1 cellular context compared by ENCODE assay signal in the genomic region with DNA sequence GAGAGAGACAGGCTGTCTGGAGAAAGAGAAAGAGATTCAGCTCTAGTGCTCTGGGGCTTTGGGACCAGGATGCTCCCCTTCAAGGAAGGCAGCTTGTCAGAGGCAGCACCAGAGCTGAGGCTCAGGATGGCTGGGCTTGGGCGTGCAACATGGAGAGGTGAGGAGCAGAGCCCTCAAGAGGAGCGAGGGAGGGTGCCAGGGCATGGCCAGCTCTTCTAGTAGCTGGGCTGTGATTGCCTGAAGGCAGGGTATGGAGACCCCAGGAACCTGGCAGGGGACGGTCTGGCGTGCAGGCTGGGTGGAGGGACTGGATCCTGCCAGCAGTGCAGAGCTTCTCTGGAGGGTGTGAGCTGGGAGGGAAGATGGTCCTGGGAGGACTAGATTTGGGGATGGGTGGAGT.
TF ChIP-seq lines count a peak whose summit lies in the region.

No MANE protein-coding gene starts in this region.

TF ChIP-seq in WTC11, 78 proteins besides CTCF, POLR2A, EP300 and RAD21:
- TF ChIP-seq, protein P1, sequence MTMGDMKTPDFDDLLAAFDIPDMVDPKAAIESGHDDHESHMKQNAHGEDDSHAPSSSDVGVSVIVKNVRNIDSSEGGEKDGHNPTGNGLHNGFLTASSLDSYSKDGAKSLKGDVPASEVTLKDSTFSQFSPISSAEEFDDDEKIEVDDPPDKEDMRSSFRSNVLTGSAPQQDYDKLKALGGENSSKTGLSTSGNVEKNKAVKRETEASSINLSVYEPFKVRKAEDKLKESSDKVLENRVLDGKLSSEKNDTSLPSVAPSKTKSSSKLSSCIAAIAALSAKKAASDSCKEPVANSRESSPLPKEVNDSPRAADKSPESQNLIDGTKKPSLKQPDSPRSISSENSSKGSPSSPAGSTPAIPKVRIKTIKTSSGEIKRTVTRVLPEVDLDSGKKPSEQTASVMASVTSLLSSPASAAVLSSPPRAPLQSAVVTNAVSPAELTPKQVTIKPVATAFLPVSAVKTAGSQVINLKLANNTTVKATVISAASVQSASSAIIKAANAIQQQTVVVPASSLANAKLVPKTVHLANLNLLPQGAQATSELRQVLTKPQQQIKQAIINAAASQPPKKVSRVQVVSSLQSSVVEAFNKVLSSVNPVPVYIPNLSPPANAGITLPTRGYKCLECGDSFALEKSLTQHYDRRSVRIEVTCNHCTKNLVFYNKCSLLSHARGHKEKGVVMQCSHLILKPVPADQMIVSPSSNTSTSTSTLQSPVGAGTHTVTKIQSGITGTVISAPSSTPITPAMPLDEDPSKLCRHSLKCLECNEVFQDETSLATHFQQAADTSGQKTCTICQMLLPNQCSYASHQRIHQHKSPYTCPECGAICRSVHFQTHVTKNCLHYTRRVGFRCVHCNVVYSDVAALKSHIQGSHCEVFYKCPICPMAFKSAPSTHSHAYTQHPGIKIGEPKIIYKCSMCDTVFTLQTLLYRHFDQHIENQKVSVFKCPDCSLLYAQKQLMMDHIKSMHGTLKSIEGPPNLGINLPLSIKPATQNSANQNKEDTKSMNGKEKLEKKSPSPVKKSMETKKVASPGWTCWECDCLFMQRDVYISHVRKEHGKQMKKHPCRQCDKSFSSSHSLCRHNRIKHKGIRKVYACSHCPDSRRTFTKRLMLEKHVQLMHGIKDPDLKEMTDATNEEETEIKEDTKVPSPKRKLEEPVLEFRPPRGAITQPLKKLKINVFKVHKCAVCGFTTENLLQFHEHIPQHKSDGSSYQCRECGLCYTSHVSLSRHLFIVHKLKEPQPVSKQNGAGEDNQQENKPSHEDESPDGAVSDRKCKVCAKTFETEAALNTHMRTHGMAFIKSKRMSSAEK (CRISPR knock-in tag; IDR thresholded peaks at IDR 0.05; ENCODE audit: borderline replicate concordance), result no peak
- TF ChIP-seq EMX1 (CRISPR knock-in tag; IDR thresholded peaks at IDR 0.05) (no peak), CBFB (CRISPR knock-in tag; IDR thresholded peaks at IDR 0.05; ENCODE audit: low read depth) (no peak), ZNF423 (CRISPR knock-in tag; IDR thresholded peaks at IDR 0.05) (no peak), TCF7 (CRISPR knock-in tag; IDR thresholded peaks at IDR 0.05; ENCODE audit: low read depth) (no peak), PRRX2 (CRISPR knock-in tag; IDR thresholded peaks at IDR 0.05) (no peak), IRF2 (CRISPR knock-in tag; IDR thresholded peaks at IDR 0.05; ENCODE audit: borderline replicate concordance, low read depth) (no peak)
- TF ChIP-seq, protein P2, sequence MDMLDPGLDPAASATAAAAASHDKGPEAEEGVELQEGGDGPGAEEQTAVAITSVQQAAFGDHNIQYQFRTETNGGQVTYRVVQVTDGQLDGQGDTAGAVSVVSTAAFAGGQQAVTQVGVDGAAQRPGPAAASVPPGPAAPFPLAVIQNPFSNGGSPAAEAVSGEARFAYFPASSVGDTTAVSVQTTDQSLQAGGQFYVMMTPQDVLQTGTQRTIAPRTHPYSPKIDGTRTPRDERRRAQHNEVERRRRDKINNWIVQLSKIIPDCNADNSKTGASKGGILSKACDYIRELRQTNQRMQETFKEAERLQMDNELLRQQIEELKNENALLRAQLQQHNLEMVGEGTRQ (CRISPR knock-in tag; IDR thresholded peaks at IDR 0.05), result no peak
- TF ChIP-seq, protein P3, sequence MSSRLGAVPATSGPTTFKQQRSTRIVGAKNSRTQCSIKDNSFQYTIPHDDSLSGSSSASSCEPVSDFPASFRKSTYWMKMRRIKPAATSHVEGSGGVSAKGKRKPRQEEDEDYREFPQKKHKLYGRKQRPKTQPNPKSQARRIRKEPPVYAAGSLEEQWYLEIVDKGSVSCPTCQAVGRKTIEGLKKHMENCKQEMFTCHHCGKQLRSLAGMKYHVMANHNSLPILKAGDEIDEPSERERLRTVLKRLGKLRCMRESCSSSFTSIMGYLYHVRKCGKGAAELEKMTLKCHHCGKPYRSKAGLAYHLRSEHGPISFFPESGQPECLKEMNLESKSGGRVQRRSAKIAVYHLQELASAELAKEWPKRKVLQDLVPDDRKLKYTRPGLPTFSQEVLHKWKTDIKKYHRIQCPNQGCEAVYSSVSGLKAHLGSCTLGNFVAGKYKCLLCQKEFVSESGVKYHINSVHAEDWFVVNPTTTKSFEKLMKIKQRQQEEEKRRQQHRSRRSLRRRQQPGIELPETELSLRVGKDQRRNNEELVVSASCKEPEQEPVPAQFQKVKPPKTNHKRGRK (CRISPR knock-in tag; IDR thresholded peaks at IDR 0.05; ENCODE audit: borderline replicate concordance), result no peak
- TF ChIP-seq, protein P4, sequence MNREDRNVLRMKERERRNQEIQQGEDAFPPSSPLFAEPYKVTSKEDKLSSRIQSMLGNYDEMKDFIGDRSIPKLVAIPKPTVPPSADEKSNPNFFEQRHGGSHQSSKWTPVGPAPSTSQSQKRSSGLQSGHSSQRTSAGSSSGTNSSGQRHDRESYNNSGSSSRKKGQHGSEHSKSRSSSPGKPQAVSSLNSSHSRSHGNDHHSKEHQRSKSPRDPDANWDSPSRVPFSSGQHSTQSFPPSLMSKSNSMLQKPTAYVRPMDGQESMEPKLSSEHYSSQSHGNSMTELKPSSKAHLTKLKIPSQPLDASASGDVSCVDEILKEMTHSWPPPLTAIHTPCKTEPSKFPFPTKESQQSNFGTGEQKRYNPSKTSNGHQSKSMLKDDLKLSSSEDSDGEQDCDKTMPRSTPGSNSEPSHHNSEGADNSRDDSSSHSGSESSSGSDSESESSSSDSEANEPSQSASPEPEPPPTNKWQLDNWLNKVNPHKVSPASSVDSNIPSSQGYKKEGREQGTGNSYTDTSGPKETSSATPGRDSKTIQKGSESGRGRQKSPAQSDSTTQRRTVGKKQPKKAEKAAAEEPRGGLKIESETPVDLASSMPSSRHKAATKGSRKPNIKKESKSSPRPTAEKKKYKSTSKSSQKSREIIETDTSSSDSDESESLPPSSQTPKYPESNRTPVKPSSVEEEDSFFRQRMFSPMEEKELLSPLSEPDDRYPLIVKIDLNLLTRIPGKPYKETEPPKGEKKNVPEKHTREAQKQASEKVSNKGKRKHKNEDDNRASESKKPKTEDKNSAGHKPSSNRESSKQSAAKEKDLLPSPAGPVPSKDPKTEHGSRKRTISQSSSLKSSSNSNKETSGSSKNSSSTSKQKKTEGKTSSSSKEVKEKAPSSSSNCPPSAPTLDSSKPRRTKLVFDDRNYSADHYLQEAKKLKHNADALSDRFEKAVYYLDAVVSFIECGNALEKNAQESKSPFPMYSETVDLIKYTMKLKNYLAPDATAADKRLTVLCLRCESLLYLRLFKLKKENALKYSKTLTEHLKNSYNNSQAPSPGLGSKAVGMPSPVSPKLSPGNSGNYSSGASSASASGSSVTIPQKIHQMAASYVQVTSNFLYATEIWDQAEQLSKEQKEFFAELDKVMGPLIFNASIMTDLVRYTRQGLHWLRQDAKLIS (CRISPR knock-in tag; IDR thresholded peaks at IDR 0.05; ENCODE audit: borderline replicate concordance), result no peak
- TF ChIP-seq, protein P5, sequence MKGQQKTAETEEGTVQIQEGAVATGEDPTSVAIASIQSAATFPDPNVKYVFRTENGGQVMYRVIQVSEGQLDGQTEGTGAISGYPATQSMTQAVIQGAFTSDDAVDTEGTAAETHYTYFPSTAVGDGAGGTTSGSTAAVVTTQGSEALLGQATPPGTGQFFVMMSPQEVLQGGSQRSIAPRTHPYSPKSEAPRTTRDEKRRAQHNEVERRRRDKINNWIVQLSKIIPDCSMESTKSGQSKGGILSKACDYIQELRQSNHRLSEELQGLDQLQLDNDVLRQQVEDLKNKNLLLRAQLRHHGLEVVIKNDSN (CRISPR knock-in tag; IDR thresholded peaks at IDR 0.05), result no peak
- TF ChIP-seq, protein P6, sequence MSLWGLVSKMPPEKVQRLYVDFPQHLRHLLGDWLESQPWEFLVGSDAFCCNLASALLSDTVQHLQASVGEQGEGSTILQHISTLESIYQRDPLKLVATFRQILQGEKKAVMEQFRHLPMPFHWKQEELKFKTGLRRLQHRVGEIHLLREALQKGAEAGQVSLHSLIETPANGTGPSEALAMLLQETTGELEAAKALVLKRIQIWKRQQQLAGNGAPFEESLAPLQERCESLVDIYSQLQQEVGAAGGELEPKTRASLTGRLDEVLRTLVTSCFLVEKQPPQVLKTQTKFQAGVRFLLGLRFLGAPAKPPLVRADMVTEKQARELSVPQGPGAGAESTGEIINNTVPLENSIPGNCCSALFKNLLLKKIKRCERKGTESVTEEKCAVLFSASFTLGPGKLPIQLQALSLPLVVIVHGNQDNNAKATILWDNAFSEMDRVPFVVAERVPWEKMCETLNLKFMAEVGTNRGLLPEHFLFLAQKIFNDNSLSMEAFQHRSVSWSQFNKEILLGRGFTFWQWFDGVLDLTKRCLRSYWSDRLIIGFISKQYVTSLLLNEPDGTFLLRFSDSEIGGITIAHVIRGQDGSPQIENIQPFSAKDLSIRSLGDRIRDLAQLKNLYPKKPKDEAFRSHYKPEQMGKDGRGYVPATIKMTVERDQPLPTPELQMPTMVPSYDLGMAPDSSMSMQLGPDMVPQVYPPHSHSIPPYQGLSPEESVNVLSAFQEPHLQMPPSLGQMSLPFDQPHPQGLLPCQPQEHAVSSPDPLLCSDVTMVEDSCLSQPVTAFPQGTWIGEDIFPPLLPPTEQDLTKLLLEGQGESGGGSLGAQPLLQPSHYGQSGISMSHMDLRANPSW (CRISPR knock-in tag; conservative IDR thresholded peaks at IDR 0.05; ENCODE audit: low read depth), result no peak
